Comparison of ENCODE assay signal across 27 cellular contexts in the genomic region with DNA sequence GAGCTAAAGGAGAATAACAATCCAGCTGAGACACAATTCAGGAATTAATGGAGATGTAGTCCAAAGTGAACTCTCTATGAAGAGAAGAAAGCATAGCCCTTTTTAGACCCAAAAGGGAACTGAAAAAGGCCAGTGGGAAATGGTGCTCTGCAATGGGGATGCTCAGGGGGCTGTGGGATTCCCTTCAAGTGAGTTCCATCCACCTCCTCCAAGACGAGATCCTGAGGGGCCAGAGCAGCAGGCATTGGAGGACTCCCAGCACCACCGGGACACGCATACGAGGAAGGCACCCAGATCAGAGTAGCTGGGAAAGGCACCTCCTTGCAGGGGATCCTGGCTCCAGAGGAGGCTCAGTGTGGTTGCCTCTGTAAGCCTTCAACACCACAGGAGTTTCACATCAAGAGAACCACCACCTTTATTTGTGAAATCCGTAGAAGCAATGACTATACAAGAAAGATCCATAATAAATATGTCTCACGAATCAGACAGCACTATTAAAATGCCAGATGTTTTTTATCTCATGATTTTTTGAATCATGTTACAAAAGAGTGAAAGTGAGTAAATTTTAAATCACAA.
"Had no signal": no experiment of that assay in that cellular context is flagged by ENCODE, and none has a peak within 500 bp of the region (broad histone marks: within the 10 kb centered on the region; RNA-seq: fewer than 3 reads in every experiment).

No MANE protein-coding gene starts in this region.

- H3K4me3 Mint-ChIP-seq: immature natural killer cell; mesothelial cell of epicardium; naive B cell; natural killer cell; stimulated activated naive CD8-positive, alpha-beta T cell treated with anti-CD3 and anti-CD28 coated beads, Interleukin-15, Interleukin-2, amounts not matched to agents 100 ng/mL and 50 ng/mL, for 24 hours had no signal

- H3K9me3 ChIP-seq: left ventricle myocardium inferior, pancreas, prostate gland, suprapubic skin, thoracic aorta, tibial artery, upper lobe of right lung had no signal

- H3K27ac ChIP-seq: left ventricle myocardium inferior, pancreas, prostate gland, skin epidermis, suprapubic skin, thoracic aorta, tibial artery, upper lobe of right lung had no signal

- H3K27ac Mint-ChIP-seq: immature natural killer cell; mesothelial cell of epicardium; naive B cell; natural killer cell; stimulated activated naive CD8-positive, alpha-beta T cell treated with anti-CD3 and anti-CD28 coated beads, Interleukin-15, Interleukin-2, amounts not matched to agents 100 ng/mL and 50 ng/mL, for 24 hours had no signal

- H3K4me1 ChIP-seq: left ventricle myocardium inferior, pancreas, prostate gland, suprapubic skin, tibial artery, upper lobe of right lung had no signal

- H3K27me3 ChIP-seq: pancreas, suprapubic skin, tibial artery, upper lobe of right lung had no signal

- H3K36me3 Mint-ChIP-seq: immature natural killer cell, mesothelial cell of epicardium, naive B cell, natural killer cell had no signal

- H3K27me3 Mint-ChIP-seq: naive B cell; stimulated activated naive CD8-positive, alpha-beta T cell treated with anti-CD3 and anti-CD28 coated beads, Interleukin-15, Interleukin-2, amounts not matched to agents 100 ng/mL and 50 ng/mL, for 24 hours had no signal

- DNase-seq: hypothalamus; immature natural killer cell; left ventricle myocardium inferior; mesendoderm; naive B cell; natural killer cell; nucleus accumbens; pancreas; posterior cingulate gyrus; retina; right cardiac atrium; stimulated activated CD4-positive, alpha-beta T cell treated with anti-CD3 and anti-CD28 coated beads, Interleukin-12 subunit alpha, Interleukin-12 subunit beta, amount 100 ng/mL, for 4 hours; stimulated activated CD4-positive, alpha-beta T cell treated with anti-CD3 and anti-CD28 coated beads, Interleukin-15, amount 100 ng/mL, for 24 hours; stimulated activated CD4-positive, alpha-beta T cell treated with anti-CD3 and anti-CD28 coated beads, Interleukin-2, amount 100 ng/mL, for 24 hours; stimulated activated CD4-positive, alpha-beta T cell treated with anti-CD3 and anti-CD28 coated beads, Interleukin-4, amount 100 ng/mL, for 1 hour; stimulated activated naive CD4-positive, alpha-beta T cell; tibial artery; trophoblast cell; upper lobe of right lung had no signal

- ATAC-seq: natural killer cell, pancreas, right cardiac atrium, sciatic nerve, upper lobe of right lung had no signal

- H3K4me1 Mint-ChIP-seq: immature natural killer cell, mesothelial cell of epicardium, naive B cell, natural killer cell had no signal

- H3K4me3 ChIP-seq: left ventricle myocardium inferior, lung, pancreas, prostate gland, skin epidermis, suprapubic skin, thoracic aorta, tibial artery, upper lobe of right lung had no signal

- H3K36me3 ChIP-seq: left ventricle myocardium inferior, pancreas, prostate gland, suprapubic skin, thoracic aorta, tibial artery, upper lobe of right lung had no signal
